31 cellular contexts compared by ENCODE assay signal in genomic region chrX:12434493-12434892, GRCh38.
"Had no signal": no experiment of that assay in that cellular context is flagged by ENCODE, and none has a peak within 500 bp of the region (broad histone marks: within the 10 kb centered on the region; RNA-seq: fewer than 3 reads in every experiment).

No MANE protein-coding gene starts in this region.

- H3K27ac ChIP-seq: brain microvascular endothelial cell, PC-9, RWPE1, WERI-Rb-1 had no signal

- ATAC-seq: activated CD4-positive, alpha-beta T cell treated with anti-CD3 and anti-CD28 coated beads for 36 hours; activated CD4-positive, CD25-positive, alpha-beta regulatory T cell treated with anti-CD3 and anti-CD28 coated beads, Interleukin-2, amount 50 U/mL, for 24 hours; activated CD8-positive, alpha-beta T cell treated with anti-CD3 and anti-CD28 coated beads, Interleukin-2, amount 10 ng/mL, durations not matched to agents 7 days and 5 days; K562; Right ventricle myocardium inferior; SK-N-SH treated with all-trans-retinoic acid at 6 μM for 48 hours had no signal

- DNase-seq: activated CD4-positive, alpha-beta T cell treated with anti-CD3 and anti-CD28 coated beads for 36 hours; activated CD4-positive, alpha-beta T cell treated with anti-CD3 and anti-CD28 coated beads, Interleukin-2, amount 10 ng/mL, durations not matched to agents 7 days and 5 days; activated CD4-positive, alpha-beta T cell treated with anti-CD3 and anti-CD28 coated beads, Interleukin-2, amount 50 U/mL, for 48 hours; activated CD8-positive, alpha-beta T cell treated with anti-CD3 and anti-CD28 coated beads, Interleukin-2, amount 10 ng/mL, durations not matched to agents 7 days and 5 days; activated naive CD4-positive, alpha-beta T cell treated with anti-CD3 and anti-CD28 coated beads, Interleukin-2, amount 50 U/mL, for 16 hours; activated naive CD8-positive, alpha-beta T cell treated with anti-CD3 and anti-CD28 coated beads for 36 hours; activated T-cell treated with anti-CD3 and anti-CD28 coated beads, Interleukin-2, amount 50 U/mL, for 24 hours; amniotic stem cell; aorta; brain microvascular endothelial cell; NCI-H1105; NCI-H1417 treated with DMSO at 0.1 percent for 48 hours; NCI-H187 treated with DMSO at 0.1 percent for 48 hours; NCI-H2081; NCI-H226; NCI-H446 treated with DMSO at 0.1 percent for 48 hours; NCI-H524; NCI-H69; PC-9; SIG-M5; SW 1271; T-helper 1 cell; T-helper 2 cell; T-helper 9 cell; WERI-Rb-1 had no signal

- H2AFZ ChIP-seq: PC-9 had no signal

- H3K4me2 ChIP-seq: PC-9 had no signal

- H3K36me3 ChIP-seq: brain microvascular endothelial cell, WERI-Rb-1 had no signal

- FAIRE-seq: K562, RCC 7860 had no signal

- H3K27me3 ChIP-seq: brain microvascular endothelial cell had no signal

- H3K4me3 ChIP-seq: K562, PC-9 had no signal
